In genomic region chr1:64934115-64934880, GRCh38 we compare ENCODE assay signal across 9 cellular contexts. TPM values are rescaled to one million over a fixed set of nuclear protein-coding genes. Genes with fewer than 3 reads are reported as not detected.
DNase-seq lines count a peak whose midpoint lies in the region; ATAC-seq, FAIRE-seq and TF ChIP-seq lines count a peak whose summit lies in the region.
"Had no signal": no experiment of that assay in that cellular context is flagged by ENCODE, and none has a peak within 500 bp of the region (broad histone marks: within the 10 kb centered on the region; RNA-seq: fewer than 3 reads in every experiment).

No MANE protein-coding gene starts in this region.

- no peaks in the 10 kb centered on the region for H3K27me3 Mint-ChIP-seq in activated CD4-positive, alpha-beta T cell treated with anti-CD3 and anti-CD28 coated beads for 36 hours

- peaks cover 11% of the 10 kb centered on the region for H3K9me3 Mint-ChIP-seq in activated CD4-positive, alpha-beta T cell treated with anti-CD3 and anti-CD28 coated beads for 36 hours (ENCODE audit: low read depth)

- H3K27me3 ChIP-seq in GM12878 (replicated peaks in 1 of 2; ENCODE audit: control insufficient read depth in 2 of 2, insufficient read depth in 2 of 2, low read length in 1 of 2) (no peaks in the 10 kb centered on the region), HepG2 (ENCODE audit: control insufficient read depth in 1 of 2, insufficient read depth in 2 of 2, low read length in 2 of 2) (no peaks in the 10 kb centered on the region)

- FAIRE-seq in GM12878 (lab: Jason Lieb, UNC): no peak
- no peak for FAIRE-seq in HepG2 (lab: Jason Lieb, UNC)

- no peak for TF ChIP-seq POLR2A in GM12878 (IDR thresholded peaks at IDR 0.05; ENCODE audit: low read depth, low read length)
- no peak; a peak in 1 of 4 replicates for TF ChIP-seq POLR2A in HepG2 (IDR thresholded peaks at IDR 0.05; ENCODE audit: insufficient read depth in 1 of 2, low read depth in 2 of 2, low read length in 2 of 2)

- H3K4me1 ChIP-seq in GM12878 (ENCODE audit: control insufficient read depth, insufficient read depth, low read length) (peaks cover 9% of the 10 kb centered on the region), HepG2 (ENCODE audit: insufficient read depth, low read length) (peaks cover 43% of the 10 kb centered on the region), urinary bladder (ENCODE audit: insufficient read depth) (no peaks in the 10 kb centered on the region)

- DNase-seq in activated CD4-positive, alpha-beta T cell treated with anti-CD3 and anti-CD28 coated beads for 36 hours: no peak
- DNase-seq in activated CD4-positive, alpha-beta T cell treated with anti-CD3 and anti-CD28 coated beads, Interleukin-2, amount 50 U/mL, for 48 hours: no peak
- no peak for DNase-seq in GM12878 (ENCODE audit: low read depth, low spot score)
- peak; percentile 61 for DNase-seq in HepG2 (ENCODE audit: low spot score)
- DNase-seq in DMS79 treated with DMSO at 0.1 percent for 48 hours (lab: John Stamatoyannopoulos, UW): no peak

- H3K9me3 ChIP-seq in GM12878 (replicated peaks; ENCODE audit: control insufficient read depth, insufficient read depth, low read length): no peaks in the 10 kb centered on the region; the same call in 2 of the 3 replicates
- no peaks in the 10 kb centered on the region for H3K9me3 ChIP-seq in HepG2 (ENCODE audit: low read length)

- H3K4me3 Mint-ChIP-seq in activated CD4-positive, alpha-beta T cell treated with anti-CD3 and anti-CD28 coated beads for 36 hours: peak overlapping the region; percentile 30

- ATAC-seq in activated CD4-positive, alpha-beta T cell treated with anti-CD3 and anti-CD28 coated beads for 36 hours: no peak
- ATAC-seq in GM12878 (peak; percentile 31; the same call in 2 of the 3 replicates), HepG2 (peak; percentile 90), HG03039 (IDR thresholded peaks at IDR 0.05; ENCODE audit: unreplicated experiment) (no peak), GM18867 (IDR thresholded peaks at IDR 0.05; ENCODE audit: unreplicated experiment) (no peak)

- H3K4me2 ChIP-seq in GM12878 (ENCODE audit: control insufficient read depth, insufficient read depth): no peak overlapping the region
- peak overlapping the region; percentile 71 for H3K4me2 ChIP-seq in HepG2 (ENCODE audit: low read depth, low read length)

- intact Hi-C loops in activated CD4-positive, alpha-beta T cell treated with anti-CD3 and anti-CD28 coated beads for 36 hours (cut with DNase I, micrococcal nuclease): no loop called here
- intact Hi-C loops in GM12878 (cut with micrococcal nuclease; ENCODE audit: unreplicated experiment): no loop called here
- intact Hi-C loops in HepG2 (cut with micrococcal nuclease; ENCODE audit: unreplicated experiment): no loop called here

- TF ChIP-seq RAD21 in GM12878 (IDR thresholded peaks at IDR 0.05; ENCODE audit: insufficient read depth, low read depth, low read length) (no peak), HepG2 (CRISPR knock-in tag; IDR thresholded peaks at IDR 0.05) (no peak)

- H3K9ac ChIP-seq in GM12878 (ENCODE audit: control insufficient read depth, insufficient read depth, low read length) (no peak overlapping the region), HepG2 (ENCODE audit: insufficient read depth, low read depth, low read length) (peak overlapping the region; percentile 39; the same call in 1 of the 2 replicates)

- H3K36me3 Mint-ChIP-seq in activated CD4-positive, alpha-beta T cell treated with anti-CD3 and anti-CD28 coated beads for 36 hours (ENCODE audit: low read depth): peaks cover 34% of the 10 kb centered on the region

- H2AFZ ChIP-seq in GM12878 (ENCODE audit: control insufficient read depth, low read depth, low read length) (no peak overlapping the region), HepG2 (ENCODE audit: low read length) (no peak overlapping the region)

- TF ChIP-seq CTCF in GM12878 (IDR thresholded peaks at IDR 0.05 in 2 of 3, conservative IDR thresholded peaks at IDR 0.05 in 1 of 3; ENCODE audit: control insufficient read depth in 2 of 3, extremely low read depth in 1 of 3, insufficient read depth in 1 of 3, low read depth in 3 of 3, low read length in 3 of 3): no peak
- TF ChIP-seq CTCF in HepG2 (CRISPR knock-in tag; IDR thresholded peaks at IDR 0.05): no peak

- H3K27ac ChIP-seq in GM12878 (ENCODE audit: control insufficient read depth, insufficient read depth) (no peak overlapping the region), HepG2 (ENCODE audit: extremely low read length, insufficient read depth, low read length) (peak overlapping the region; percentile 63), urinary bladder (ENCODE audit: low read depth) (peak overlapping the region; percentile 13)
- H3K27ac ChIP-seq: C4-2B had no signal

- H3K4me3 ChIP-seq in GM12878 (no peak overlapping the region), HepG2 (replicated peaks in 1 of 3; ENCODE audit: insufficient read depth in 1 of 3, low read depth in 2 of 3, low read length in 3 of 3) (peak overlapping the region; percentile 27 to 45 (median 34); a peak in 5 of 6 replicates), urinary bladder (ENCODE audit: low read depth, low read length) (no peak overlapping the region)

- SMC1A ChIA-PET in GM12878 (lab: Charles Lee; ENCODE audit: uncharacterized antibody, unreplicated experiment): no interaction called here

- TF ChIP-seq EP300 in GM12878 (IDR thresholded peaks at IDR 0.05; ENCODE audit: borderline replicate concordance in 1 of 2, control insufficient read depth in 1 of 2, low read depth in 2 of 2, low read length in 2 of 2) (no peak), HepG2 (IDR thresholded peaks at IDR 0.05; ENCODE audit: low read depth in 2 of 2, low read length in 2 of 2) (0 out of 4 replicates have a peak, but pooled peaks of 1 of the 2 experiments have one; percentile 15), HepG2 (CRISPR knock-in tag; IDR thresholded peaks at IDR 0.05; ENCODE audit: borderline replicate concordance) (no peak)

- CTCF ChIA-PET in activated CD4-positive, alpha-beta T cell treated with anti-CD3 and anti-CD28 coated beads for 36 hours (lab: Charles Lee): interaction anchor here (0.6 to 1.3 kb wide), 8 partner anchors 12 to 180 kb away, joined by 3 to 4 read pairs (median 3); no protein-coding TSS in a partner anchor
- CTCF ChIA-PET in GM12878 (lab: Yijun Ruan, JAX) (no interaction called here), HepG2 (lab: Yijun Ruan, JAX; ENCODE audit: low intra/inter-chr PET ratio, low total read pairs) (no interaction called here)

- H3K36me3 ChIP-seq in GM12878 (ENCODE audit: control insufficient read depth in 2 of 2, insufficient read depth in 2 of 2, low read length in 1 of 2) (no peaks in the 10 kb centered on the region), HepG2 (replicated peaks in 1 of 2; ENCODE audit: control insufficient read depth in 1 of 2, insufficient read depth in 2 of 2, low read length in 2 of 2) (no peaks in the 10 kb centered on the region), urinary bladder (ENCODE audit: insufficient read depth) (no peaks in the 10 kb centered on the region)

- H3K27ac Mint-ChIP-seq in activated CD4-positive, alpha-beta T cell treated with anti-CD3 and anti-CD28 coated beads for 36 hours: peak overlapping the region; percentile 81

- RAD21 ChIA-PET in GM12878 (lab: Charles Lee; ENCODE audit: unreplicated experiment): no interaction called here

- no TSS peak for BruUV-seq in GM12878 (replicated peaks; lab: Mats Ljungman, UMichigan)
- BruUV-seq in HepG2 (replicated peaks; lab: Mats Ljungman, UMichigan): no TSS peak

- in situ Hi-C loops in GM12878 (cut with MboI): no loop called here
- in situ Hi-C loops in HepG2 (cut with HindIII; ENCODE audit: extremely low pct_ligation_motif_present, low pct_unique_long_range_greater_than_20kb): no loop called here

- 72% methylated on average over 9 of the region's 9 CpGs for WGBS in GM12878 (ENCODE audit: insufficient coverage, insufficient replicate concordance, low lambda C conversion rate, missing lambda C conversion rate)
- 16% methylated on average over 9 of the region's 9 CpGs for WGBS in HepG2 (ENCODE audit: low lambda C conversion rate)
- 66% methylated on average over 9 of the region's 9 CpGs for WGBS in urinary bladder

- H4K20me1 ChIP-seq in GM12878 (ENCODE audit: control insufficient read depth, insufficient read depth) (peaks cover 3% of the 10 kb centered on the region; the same call in 1 of the 2 replicates), HepG2 (ENCODE audit: insufficient read depth, low read length) (no peaks in the 10 kb centered on the region)

- H3K79me2 ChIP-seq in GM12878 (ENCODE audit: control insufficient read depth, insufficient read depth, low read length) (peaks cover 21% of the 10 kb centered on the region), HepG2 (ENCODE audit: insufficient read depth, low read length) (peaks cover 63% of the 10 kb centered on the region)

- POLR2A ChIA-PET in activated CD4-positive, alpha-beta T cell treated with anti-CD3 and anti-CD28 coated beads for 36 hours (lab: Charles Lee): interaction anchor here (0.6 to 1.0 kb wide), 2 partner anchors 9 to 12 kb away, joined by 3 to 5 read pairs; no protein-coding TSS in a partner anchor
- POLR2A ChIA-PET in GM12878 (lab: Charles Lee) (no interaction called here), HepG2 (lab: Yijun Ruan, JAX) (interaction anchor here (0.8 to 1.3 kb wide), 6 partner anchors 11 to 32 kb away, joined by 3 to 7 read pairs (median 3); partner anchors contain the start of gene JAK1)

- peaks cover 77% of the 10 kb centered on the region for H3K4me1 Mint-ChIP-seq in activated CD4-positive, alpha-beta T cell treated with anti-CD3 and anti-CD28 coated beads for 36 hours

RNA-seq across cellular contexts. Expression of gene JAK1, which starts 32.1 kb away (rescaled TPM):
- total RNA-seq in activated CD4-positive, alpha-beta T cell treated with anti-CD3 and anti-CD28 coated beads for 36 hours: 100 to 1,000 TPM; 100 to 114 TPM
- 45.7 and 49.2 TPM in 2 replicates for total RNA-seq in GM12878 (2013; cell fraction: nucleolus; rRNA removed)
- total RNA-seq in GM12878 (2014; rRNA removed) (31.5 and 33.7 TPM in 2 replicates), GM12878 (2014; rRNA removed; fragmentation: Illumina TruSeq; extraction: Trizol) (42.7 and 43.3 TPM in 2 replicates), GM12878 (2021) (42.7 and 42.8 TPM in 2 replicates), HepG2 (2016; rRNA removed; fragmentation: Illumina TruSeq; extraction: Trizol) (42.4 and 56.1 TPM in 2 replicates), urinary bladder (137 TPM)
- 36.2 TPM for polyA plus RNA-seq in GM12878 (2011; ENCODE audit: low read depth)
- polyA plus RNA-seq in GM12878 (2011; rRNA removed) (43.1 and 45.5 TPM in 2 replicates), GM12878 (2014; fragmentation: Illumina TruSeq; extraction: Trizol) (43.7 and 56.9 TPM in 2 replicates), GM12878 (2014; fragmentation: Nextera tagmentation; extraction: Ambion mirVana) (10 to 100 TPM in 1 of 2 experiments, 1 to 10 TPM in 1; 9.6 to 11.5 TPM), GM12878 (2014; rRNA removed) (23.3 and 25.3 TPM in 2 replicates), GM12878 (2016; fragmentation: Nextera tagmentation; extraction: Ambion mirVana) (10 to 100 TPM; 32.6 to 38.9 TPM), HepG2 (2011; rRNA removed) (23.9 and 24.5 TPM in 2 replicates), urinary bladder (86.8 TPM)
- 40.2 and 42.8 TPM in 2 replicates for polyA plus RNA-seq in GM12878 (2011; cell fraction: cytosol; rRNA removed)
- polyA plus RNA-seq in GM12878 (2011; cell fraction: nucleus; rRNA removed): 80.6 and 83.7 TPM in 2 replicates
- polyA plus RNA-seq in GM12878 (2012): 45.2 and 50.6 TPM in 2 replicates
- polyA minus RNA-seq in GM12878 (2011; rRNA and poly(A)+ RNA removed): 70.1 and 86.2 TPM in 2 replicates
- polyA minus RNA-seq in GM12878 (2011; cell fraction: cytosol; rRNA and poly(A)+ RNA removed): 30.5 and 37.0 TPM in 2 replicates
- polyA minus RNA-seq in GM12878 (2011; cell fraction: nucleus; rRNA and poly(A)+ RNA removed): 51.3 and 76.5 TPM in 2 replicates
- 2.9 and 4.1 TPM in 2 replicates for total RNA-seq in HepG2 (2016; cell fraction: cytosol; rRNA removed; fragmentation: Illumina TruSeq; extraction: Trizol; ENCODE audit: low read depth)
- 41.5 and 53.4 TPM in 2 replicates for total RNA-seq in HepG2 (2016; cell fraction: insoluble cytoplasmic fraction; rRNA removed; fragmentation: Illumina TruSeq; extraction: Trizol)
- total RNA-seq in HepG2 (2016; cell fraction: membrane; rRNA removed; fragmentation: Illumina TruSeq; extraction: Trizol): 15.3 and 15.6 TPM in 2 replicates
- 33.8 and 39.0 TPM in 2 replicates for total RNA-seq in HepG2 (2016; cell fraction: nucleus; rRNA removed; fragmentation: Illumina TruSeq; extraction: Trizol)
- polyA plus RNA-seq in HepG2 (2011; cell fraction: cytosol; rRNA removed): 18.5 and 23.4 TPM in 2 replicates
- polyA plus RNA-seq in HepG2 (2011; cell fraction: nucleus; rRNA removed): 36.4 and 45.4 TPM in 2 replicates
- polyA plus RNA-seq in HepG2 (2012): 29.6 and 32.4 TPM in 2 replicates
- 1.1 and 1.5 TPM in 2 replicates for polyA plus RNA-seq in HepG2 (2016; cell fraction: cytosol; fragmentation: Illumina TruSeq; extraction: Trizol; ENCODE audit: low read depth)
- 43.4 and 45.7 TPM in 2 replicates for polyA plus RNA-seq in HepG2 (2016; cell fraction: insoluble cytoplasmic fraction; fragmentation: Illumina TruSeq; extraction: Trizol; ENCODE audit: low read depth)
- 6.5 and 6.8 TPM in 2 replicates for polyA plus RNA-seq in HepG2 (2016; cell fraction: membrane; fragmentation: Illumina TruSeq; extraction: Trizol; ENCODE audit: low read depth)
- polyA plus RNA-seq in HepG2 (2016; cell fraction: nucleus; fragmentation: Illumina TruSeq; extraction: Trizol; ENCODE audit: insufficient read depth, low read depth): 26.3 and 30.9 TPM in 2 replicates
- polyA minus RNA-seq in HepG2 (2011; rRNA and poly(A)+ RNA removed; ENCODE audit: low replicate concordance): 45.7 and 51.7 TPM in 2 replicates
- polyA minus RNA-seq in HepG2 (2011; cell fraction: cytosol; rRNA and poly(A)+ RNA removed): 37.3 and 37.5 TPM in 2 replicates
- 70.8 and 76.0 TPM in 2 replicates for polyA minus RNA-seq in HepG2 (2011; cell fraction: nucleus; rRNA and poly(A)+ RNA removed)

Comparison
In these comparisons a context has a peak if more than half of its experiments do, and no peak if none do; other contexts are left out.
1. ATAC-seq: peak in GM12878 (single experiment) and HepG2 (single experiment); none in activated CD4-positive, alpha-beta T cell treated with anti-CD3 and anti-CD28 coated beads for 36 hours (single experiment), HG03039 (single experiment) and GM18867 (single experiment).
2. H3K4me3 ChIP-seq: peak in HepG2 (3 of 3); none in GM12878 (single experiment) and urinary bladder (single experiment).